In the genomic region with DNA sequence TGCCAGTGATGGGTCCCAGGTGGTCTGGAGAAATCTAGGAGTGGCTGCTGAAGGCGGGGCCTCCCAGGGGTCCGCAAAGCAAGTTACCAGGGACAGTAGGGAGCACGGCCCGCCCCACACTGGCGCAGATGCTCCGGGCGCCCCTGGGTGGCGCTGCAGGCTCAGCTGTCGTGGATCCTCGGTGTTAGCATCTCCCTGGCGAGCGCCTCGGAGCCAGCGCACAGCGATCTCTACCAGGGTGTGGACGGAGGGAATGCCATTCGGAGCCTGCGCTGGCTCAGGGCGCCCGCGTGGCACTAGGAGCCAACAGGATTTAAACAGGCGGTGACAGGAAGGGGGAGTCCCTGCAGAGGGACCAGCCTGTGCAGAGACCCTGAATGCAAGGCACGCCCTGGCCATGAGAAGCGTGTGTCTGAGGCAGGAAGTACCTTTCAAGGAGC, we compare ENCODE assay signal across 8 cellular contexts.
DNase-seq lines count a peak whose midpoint lies in the region; ATAC-seq and TF ChIP-seq lines count a peak whose summit lies in the region.

No MANE protein-coding gene starts in this region.

- H3K27ac ChIP-seq in VCaP = no peak overlapping the region

- TF ChIP-seq CTCF in GM12873 (IDR thresholded peaks at IDR 0.05; ENCODE audit: insufficient read depth, low read depth, low read length, missing control alignments) = peak; percentile 96
- TF ChIP-seq CTCF in VCaP (conservative IDR thresholded peaks at IDR 0.05) = peak; percentile 32
- TF ChIP-seq CTCF in cardiac fibroblast (IDR thresholded peaks at IDR 0.05; ENCODE audit: low read depth, low read length) = peak; percentile 97

- ATAC-seq in HG02938 (IDR thresholded peaks at IDR 0.05; ENCODE audit: unreplicated experiment) (peak; percentile 70), HG02840 (IDR thresholded peaks at IDR 0.05; ENCODE audit: low FRiP score, unreplicated experiment) (no peak)

- H3K4me3 ChIP-seq in cardiac fibroblast (replicated peaks in 1 of 2; ENCODE audit: low read depth in 2 of 2, low read length in 2 of 2) = peak overlapping the region in 1 of 2 donors; percentile 15

- DNase-seq in NCI-H2171 (lab: John Stamatoyannopoulos, UW) (peak; percentile 73), cardiac fibroblast (ENCODE audit: low read depth in 2 of 2) (peak; percentile 83 to 87), islet precursor cell (peak; percentile 94)
- peak; percentile 31 to 47 for DNase-seq in stimulated activated CD4-positive, alpha-beta T cell treated with anti-CD3 and anti-CD28 coated beads, Interleukin-15, amount 100 ng/mL, for 1 hour (ENCODE audit: low read depth in 1 of 2, low spot score in 1 of 2)

Comparison
In these comparisons a context has a peak if more than half of its experiments do, and no peak if none do; other contexts are left out.
1. CTCF ChIP-seq: peak in every context shown above with its lines; median percentile 97 in cardiac fibroblast; 96 in GM12873; 32 in VCaP.
2. DNase-seq: peak in every context shown above with its lines; median percentile 94 in islet precursor cell; 85 in cardiac fibroblast; 73 in NCI-H2171; 39 in stimulated activated CD4-positive, alpha-beta T cell treated with anti-CD3 and anti-CD28 coated beads, Interleukin-15, amount 100 ng/mL, for 1 hour.